In the genomic region with DNA sequence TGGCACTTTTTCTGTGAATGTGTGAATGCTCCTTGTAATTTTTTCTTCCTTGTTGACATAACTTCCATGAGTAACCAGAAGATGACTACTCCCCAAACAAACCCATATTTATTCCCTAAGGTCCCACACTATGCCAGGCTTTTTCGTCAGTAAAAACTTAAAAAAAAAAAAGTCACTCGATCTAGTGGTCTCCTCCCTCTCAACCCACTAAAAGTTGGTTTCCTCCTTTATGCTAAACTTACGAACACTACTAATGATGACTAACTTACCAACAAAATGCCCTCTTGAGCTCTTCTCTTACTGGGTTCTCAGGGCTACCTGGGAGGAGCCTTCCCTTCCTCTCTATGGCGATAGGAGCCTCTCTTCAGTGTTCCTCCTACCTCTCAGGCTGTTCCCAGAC, we compare ENCODE assay signal across 23 cellular contexts. TPM values are rescaled to one million over a fixed set of nuclear protein-coding genes. Genes with fewer than 3 reads are reported as not detected.
DNase-seq lines count a peak whose midpoint lies in the region; ATAC-seq and TF ChIP-seq lines count a peak whose summit lies in the region.
"Had no signal": no experiment of that assay in that cellular context is flagged by ENCODE, and none has a peak within 500 bp of the region (broad histone marks: within the 10 kb centered on the region; RNA-seq: fewer than 3 reads in every experiment).

No MANE protein-coding gene starts in this region.

- H3K36me3 Mint-ChIP-seq in T-helper 1 cell treated with Interleukin-12 subunit alpha and Interleukin-12 subunit beta and Interleukin-4 antibody, amounts not matched to agents 30 μg/mL and 1 μg/mL, for 36 hours (ENCODE audit: low read depth) = peaks cover 35% of the 10 kb centered on the region
- H3K36me3 Mint-ChIP-seq in T-cell = peaks cover 36% of the 10 kb centered on the region

- DNase-seq in T-helper 1 cell = no peak
- DNase-seq in HT-29 (ENCODE audit: low spot score) = peak; percentile 79
- DNase-seq in cardiac fibroblast (ENCODE audit: low read depth in 2 of 2) = peak; percentile 44 to 91
- DNase-seq in osteoblast (ENCODE audit: insufficient read length, low spot score, missing footprints) = no peak
- no peak for DNase-seq in T-cell
- DNase-seq in SW480 (ENCODE audit: low spot score) = no peak
- no peak for DNase-seq in colonic mucosa
- DNase-seq: 8988T; activated CD4-positive, alpha-beta T cell treated with anti-CD3 and anti-CD28 coated beads for 1 hour; activated T-cell treated with anti-CD3 and anti-CD28 coated beads, Interleukin-2, amount 50 U/mL, for 4 hours; amygdala; GDM1; HCEC 1CT; KG1; left ventricle myocardium superior; NCI-H1436; NCI-H524; SW 1271; testis had no signal

- H3K36me3 ChIP-seq in osteoblast (ENCODE audit: insufficient read depth, low read length) = no peaks in the 10 kb centered on the region
- H3K36me3 ChIP-seq in colonic mucosa = no peaks in the 10 kb centered on the region
- H3K36me3 ChIP-seq: prostate gland had no signal

- peaks cover 79% of the 10 kb centered on the region for H3K79me2 ChIP-seq in osteoblast (ENCODE audit: insufficient read depth, low read length)

- H3K4me3 Mint-ChIP-seq in T-helper 1 cell treated with Interleukin-12 subunit alpha and Interleukin-12 subunit beta and Interleukin-4 antibody, amounts not matched to agents 30 μg/mL and 1 μg/mL, for 36 hours = no peak overlapping the region
- no peak overlapping the region for H3K4me3 Mint-ChIP-seq in T-cell
- H3K4me3 Mint-ChIP-seq: activated T-cell treated with anti-CD3 and anti-CD28 coated beads, Interleukin-2, amount 50 U/mL, for 4 hours; dendritic cell treated with granulocyte-macrophage colony-stimulating factor and Interleukin-4, amounts not matched to agents 40 ng/mL and 50 ng/mL, for 4 days had no signal

- peak overlapping the region; percentile 21 for H3K27ac Mint-ChIP-seq in T-helper 1 cell treated with Interleukin-12 subunit alpha and Interleukin-12 subunit beta and Interleukin-4 antibody, amounts not matched to agents 30 μg/mL and 1 μg/mL, for 36 hours
- H3K27ac Mint-ChIP-seq in T-cell = peak overlapping the region in 1 of 2 donors; percentile 6
- H3K27ac Mint-ChIP-seq: dendritic cell treated with granulocyte-macrophage colony-stimulating factor and Interleukin-4, amounts not matched to agents 40 ng/mL and 50 ng/mL, for 4 days had no signal

- peak overlapping the region; percentile 100 for H3K27ac ChIP-seq in osteoblast (ENCODE audit: low read depth, low read length)
- H3K27ac ChIP-seq in colonic mucosa = no peak overlapping the region
- H3K27ac ChIP-seq: esophagus muscularis mucosa, testis had no signal

- POLR2A ChIA-PET in T-cell (lab: Charles Lee) = no interaction called here

- H3K27me3 ChIP-seq in osteoblast (ENCODE audit: insufficient read depth, low read length) (no peaks in the 10 kb centered on the region), colonic mucosa (no peaks in the 10 kb centered on the region)
- H3K27me3 ChIP-seq: esophagus muscularis mucosa, testis had no signal

- TF ChIP-seq CTCF in cardiac fibroblast (IDR thresholded peaks at IDR 0.05; ENCODE audit: low read depth, low read length) (no peak), osteoblast (IDR thresholded peaks at IDR 0.05; ENCODE audit: extremely low read depth, low read depth, low read length) (no peak), colonic mucosa (IDR thresholded peaks at IDR 0.05) (no peak)

- no peaks in the 10 kb centered on the region for H3K27me3 Mint-ChIP-seq in T-helper 1 cell treated with Interleukin-12 subunit alpha and Interleukin-12 subunit beta and Interleukin-4 antibody, amounts not matched to agents 30 μg/mL and 1 μg/mL, for 36 hours (ENCODE audit: low read depth)
- H3K27me3 Mint-ChIP-seq in T-cell = no peaks in the 10 kb centered on the region
- H3K27me3 Mint-ChIP-seq: dendritic cell treated with granulocyte-macrophage colony-stimulating factor and Interleukin-4, amounts not matched to agents 40 ng/mL and 50 ng/mL, for 4 days had no signal

- intact Hi-C loops in colonic mucosa (cut with DNase I) = no loop called here

- no peaks in the 10 kb centered on the region for H3K9me3 ChIP-seq in osteoblast (ENCODE audit: low read depth, low read length)
- no peaks in the 10 kb centered on the region for H3K9me3 ChIP-seq in colonic mucosa
- H3K9me3 ChIP-seq: esophagus muscularis mucosa, prostate gland, testis had no signal

- ATAC-seq in T-cell (replicated peaks in 1 of 4) = no peak
- ATAC-seq: activated T-cell treated with anti-CD3 and anti-CD28 coated beads, Interleukin-2, amount 50 U/mL, for 4 hours; left ventricle myocardium superior had no signal

- no peak overlapping the region for H3K9ac ChIP-seq in colonic mucosa (ENCODE audit: low read depth in 2 of 2, low read length in 2 of 2)

- H3K4me3 ChIP-seq in cardiac fibroblast (replicated peaks in 1 of 2; ENCODE audit: low read depth in 2 of 2, low read length in 2 of 2) (no peak overlapping the region), osteoblast (ENCODE audit: insufficient read depth, low read length) (no peak overlapping the region), colonic mucosa (no peak overlapping the region)
- H3K4me3 ChIP-seq: esophagus muscularis mucosa, prostate gland, testis had no signal

- H4K20me1 ChIP-seq in osteoblast (ENCODE audit: insufficient read depth, low read length) = peaks cover 4% of the 10 kb centered on the region

- no peaks in the 10 kb centered on the region for H3K9me3 Mint-ChIP-seq in T-helper 1 cell treated with Interleukin-12 subunit alpha and Interleukin-12 subunit beta and Interleukin-4 antibody, amounts not matched to agents 30 μg/mL and 1 μg/mL, for 36 hours
- no peaks in the 10 kb centered on the region for H3K9me3 Mint-ChIP-seq in T-cell
- H3K9me3 Mint-ChIP-seq: activated T-cell treated with anti-CD3 and anti-CD28 coated beads, Interleukin-2, amount 50 U/mL, for 4 hours; dendritic cell treated with granulocyte-macrophage colony-stimulating factor and Interleukin-4, amounts not matched to agents 40 ng/mL and 50 ng/mL, for 4 days had no signal

- H3K4me1 ChIP-seq in osteoblast (ENCODE audit: insufficient read depth, low read length) (peaks cover 34% of the 10 kb centered on the region), colonic mucosa (no peaks in the 10 kb centered on the region)
- H3K4me1 ChIP-seq: prostate gland, testis had no signal

- peak overlapping the region; percentile 42 for H2AFZ ChIP-seq in osteoblast (ENCODE audit: low read length)

- peaks cover 16% of the 10 kb centered on the region for H3K4me1 Mint-ChIP-seq in T-helper 1 cell treated with Interleukin-12 subunit alpha and Interleukin-12 subunit beta and Interleukin-4 antibody, amounts not matched to agents 30 μg/mL and 1 μg/mL, for 36 hours (ENCODE audit: low read depth)
- H3K4me1 Mint-ChIP-seq in T-cell = peaks cover 15 to 25% (median 18%) of the 10 kb centered on the region in 3 donors

- CTCF ChIA-PET in T-cell (lab: Charles Lee) = interaction anchor here in 1 of 2 donors (0.5 kb wide), 1 partner anchor 546 kb away, joined by 3 read pairs; no protein-coding TSS in a partner anchor

- peak overlapping the region; percentile 51 for H3K4me2 ChIP-seq in osteoblast (ENCODE audit: insufficient read depth, low read length)

RNA-seq across cellular contexts. Expression of gene ACVR1, which starts 18.2 kb away (rescaled TPM):
- total RNA-seq in HT-29 (2014; rRNA removed; shearing (Covaris generic)) = 6.6 and 7.1 TPM in 2 replicates
- 52.5 and 53.9 TPM in 2 replicates for total RNA-seq in osteoblast
- 10 to 100 TPM; 18.3 to 31.5 (median 25.1) TPM for total RNA-seq in T-cell
- total RNA-seq in colonic mucosa = 10 to 100 TPM; 15.8 to 18.0 TPM

Comparison
In these comparisons a context has a peak if more than half of its experiments do, and no peak if none do; other contexts are left out.
1. DNase-seq: peak in HT-29 (single experiment) and cardiac fibroblast (2 of 2); none in T-helper 1 cell (0 of 5), osteoblast (single experiment), T-cell (0 of 34), SW480 (single experiment) and colonic mucosa (single experiment).